8 cellular contexts compared by ENCODE assay signal in genomic region chrX:2928127-2928582, GRCh38. TPM values are rescaled to one million over a fixed set of nuclear protein-coding genes. Genes with fewer than 3 reads are reported as not detected.
DNase-seq lines count a peak whose midpoint lies in the region; ATAC-seq and TF ChIP-seq lines count a peak whose summit lies in the region.

No MANE protein-coding gene starts in this region.

- H3K36me3 Mint-ChIP-seq in IgD-negative memory B cell: peaks cover 1% of the 10 kb centered on the region
- H3K36me3 Mint-ChIP-seq in memory B cell: no peaks in the 10 kb centered on the region
- peaks cover 1% of the 10 kb centered on the region for H3K36me3 Mint-ChIP-seq in activated CD4-positive, alpha-beta T cell treated with anti-CD3 and anti-CD28 coated beads for 36 hours (ENCODE audit: low read depth)

- H3K9me3 ChIP-seq in duodenal mucosa (ENCODE audit: control insufficient read depth in 1 of 2, low read length in 2 of 2): no peaks in the 10 kb centered on the region
- H3K9me3 ChIP-seq in thymus (ENCODE audit: control insufficient read depth): no peaks in the 10 kb centered on the region

- H3K4me1 ChIP-seq in duodenal mucosa (ENCODE audit: control insufficient read depth in 1 of 2, insufficient read depth in 2 of 2, low read length in 2 of 2) (no peaks in the 10 kb centered on the region), thymus (ENCODE audit: control insufficient read depth, insufficient read depth, low read length) (no peaks in the 10 kb centered on the region)

- ATAC-seq in memory B cell (ENCODE audit: low read depth): no peak
- no peak for ATAC-seq in HG02763 (IDR thresholded peaks at IDR 0.05; ENCODE audit: unreplicated experiment)
- no peak for ATAC-seq in activated CD4-positive, alpha-beta T cell treated with anti-CD3 and anti-CD28 coated beads for 36 hours

- H3K4me3 ChIP-seq in duodenal mucosa (ENCODE audit: low read depth in 1 of 2, low read length in 2 of 2): peak overlapping the region; percentile 35 to 55
- H3K4me3 ChIP-seq in thymus (ENCODE audit: low read length): peak overlapping the region; percentile 55

- WGBS in thymus: 5% methylated on average over 32 of the region's 32 CpGs

- H3K27ac Mint-ChIP-seq in IgD-negative memory B cell (peak overlapping the region in 2 of 3 donors; percentile 59 to 60), memory B cell (peak overlapping the region; percentile 17)
- no peak overlapping the region for H3K27ac Mint-ChIP-seq in activated CD4-positive, alpha-beta T cell treated with anti-CD3 and anti-CD28 coated beads for 36 hours

- POLR2A ChIA-PET in activated CD4-positive, alpha-beta T cell treated with anti-CD3 and anti-CD28 coated beads for 36 hours (lab: Charles Lee): no interaction called here

- no peak for TF ChIP-seq CTCF in 22Rv1 (IDR thresholded peaks at IDR 0.05)

- H3K9ac ChIP-seq in duodenal mucosa (ENCODE audit: low read depth in 1 of 2, low read length in 2 of 2): no peak overlapping the region

- DNase-seq in memory B cell (ENCODE audit: low spot score in 2 of 2) (no peak), NCI-H345 treated with DMSO at 0.1 percent for 48 hours (lab: John Stamatoyannopoulos, UW; ENCODE audit: unreplicated experiment) (no peak)
- DNase-seq in activated CD4-positive, alpha-beta T cell treated with anti-CD3 and anti-CD28 coated beads for 36 hours: no peak

- no peaks in the 10 kb centered on the region for H3K27me3 ChIP-seq in duodenal mucosa (ENCODE audit: control insufficient read depth in 1 of 2, insufficient read depth in 2 of 2, low read length in 2 of 2)
- H3K27me3 ChIP-seq in thymus (ENCODE audit: control insufficient read depth, insufficient read depth): no peaks in the 10 kb centered on the region

- no peaks in the 10 kb centered on the region for H3K36me3 ChIP-seq in duodenal mucosa (ENCODE audit: control insufficient read depth in 1 of 2, insufficient read depth in 2 of 2, low read length in 2 of 2)
- H3K36me3 ChIP-seq in thymus (ENCODE audit: control insufficient read depth, insufficient read depth): no peaks in the 10 kb centered on the region

- peaks cover 0 to 5% (median 1%) of the 10 kb centered on the region in 3 donors for H3K9me3 Mint-ChIP-seq in IgD-negative memory B cell
- peaks cover 3% of the 10 kb centered on the region for H3K9me3 Mint-ChIP-seq in memory B cell
- H3K9me3 Mint-ChIP-seq in activated CD4-positive, alpha-beta T cell treated with anti-CD3 and anti-CD28 coated beads for 36 hours (ENCODE audit: low read depth): no peaks in the 10 kb centered on the region

- H3K4me1 Mint-ChIP-seq in IgD-negative memory B cell (peaks cover 0 to 4% (median 0%) of the 10 kb centered on the region in 3 donors), memory B cell (peaks cover 5% of the 10 kb centered on the region)
- no peaks in the 10 kb centered on the region for H3K4me1 Mint-ChIP-seq in activated CD4-positive, alpha-beta T cell treated with anti-CD3 and anti-CD28 coated beads for 36 hours

- H3K4me3 Mint-ChIP-seq in IgD-negative memory B cell (peak overlapping the region; percentile 77 to 92 (median 88)), memory B cell (peak overlapping the region; percentile 95)
- H3K4me3 Mint-ChIP-seq in activated CD4-positive, alpha-beta T cell treated with anti-CD3 and anti-CD28 coated beads for 36 hours: no peak overlapping the region

- H3K27me3 Mint-ChIP-seq in IgD-negative memory B cell (peaks cover 5% of the 10 kb centered on the region), memory B cell (no peaks in the 10 kb centered on the region)
- H3K27me3 Mint-ChIP-seq in activated CD4-positive, alpha-beta T cell treated with anti-CD3 and anti-CD28 coated beads for 36 hours: peaks cover 6% of the 10 kb centered on the region

- intact Hi-C loops in activated CD4-positive, alpha-beta T cell treated with anti-CD3 and anti-CD28 coated beads for 36 hours (cut with DNase I, micrococcal nuclease): no loop called here

- CTCF ChIA-PET in activated CD4-positive, alpha-beta T cell treated with anti-CD3 and anti-CD28 coated beads for 36 hours (lab: Charles Lee): interaction anchor here (1.6 kb wide), 1 partner anchor 115 kb away, joined by 4 read pairs; no protein-coding TSS in a partner anchor

- H3K27ac ChIP-seq in 22Rv1: 0 out of 2 replicates have a peak overlapping the region, but pooled peaks have one; percentile 85
- peak overlapping the region; percentile 50 for H3K27ac ChIP-seq in duodenal mucosa (ENCODE audit: low read depth, low read length)
- H3K27ac ChIP-seq in thymus (ENCODE audit: low read depth): peak overlapping the region; percentile 52

RNA-seq across cellular contexts. Expression of gene ARSD, which starts 1.0 kb away (rescaled TPM):
- polyA plus RNA-seq in IgD-negative memory B cell (5.4 TPM), thymus (5.5 TPM)
- 1 to 10 TPM in 1 of 2 experiments, under 1 TPM in 1; 0.95 to 1.6 TPM for total RNA-seq in activated CD4-positive, alpha-beta T cell treated with anti-CD3 and anti-CD28 coated beads for 36 hours
